Comparison of ENCODE assay signal across 8 cellular contexts in genomic region chr4:140252144-140252741, GRCh38.
DNase-seq lines count a peak whose midpoint lies in the region; ATAC-seq and TF ChIP-seq lines count a peak whose summit lies in the region.

No MANE protein-coding gene starts in this region.

- H3K36me3 Mint-ChIP-seq in H9 (ENCODE audit: insufficient read depth in 1 of 3, low read depth in 3 of 3): no peaks in the 10 kb centered on the region
- no peaks in the 10 kb centered on the region for H3K36me3 Mint-ChIP-seq in dendritic cell treated with granulocyte-macrophage colony-stimulating factor and Interleukin-4, amounts not matched to agents 40 ng/mL and 50 ng/mL, for 4 days (ENCODE audit: low read depth)

- peaks cover 6% of the 10 kb centered on the region for H3K23me2 ChIP-seq in H9 (ENCODE audit: insufficient read length, low read depth, low read length, poor library complexity, severe bottlenecking)

- H3K27ac ChIP-seq in H9 (ENCODE audit: insufficient read length, low read depth, low read length): no peak overlapping the region
- no peak overlapping the region for H3K27ac ChIP-seq in OCI-LY1 (ENCODE audit: low read depth, low read length, poor library complexity, severe bottlenecking)
- peak overlapping the region; percentile 79 for H3K27ac ChIP-seq in mesodermal cell (ENCODE audit: low read depth, low read length, severe bottlenecking)
- H3K27ac ChIP-seq in vagina: peak overlapping the region; percentile 96

- H4K5ac ChIP-seq in H9 (ENCODE audit: insufficient read length, low read depth, low read length): no peak overlapping the region

- POLR2A ChIA-PET in AG04449 (lab: Yijun Ruan, JAX): interaction anchor here (2.3 kb wide), 1 partner anchor 101 kb away, joined by 10 read pairs; no protein-coding TSS in a partner anchor

- TF ChIP-seq CTCF in AG04449 (IDR thresholded peaks at IDR 0.05; ENCODE audit: insufficient read depth, low read length, missing control alignments): no peak
- peak; percentile 18; the same call in 1 of the 3 replicates for TF ChIP-seq CTCF in H9 (conservative IDR thresholded peaks at IDR 0.05)
- TF ChIP-seq CTCF in OCI-LY1 (IDR thresholded peaks at IDR 0.05; ENCODE audit: low read length): no peak
- no peak for TF ChIP-seq CTCF in vagina (IDR thresholded peaks at IDR 0.05)

- peak overlapping the region; percentile 74; the same call in 1 of the 2 replicates for H3K14ac ChIP-seq in H9 (ENCODE audit: insufficient read depth, low read length)

- DNase-seq in AG04449 (ENCODE audit: low read depth, low spot score): no peak
- peak; percentile 64 for DNase-seq in H9
- DNase-seq in vagina (ENCODE audit: extremely low spot score in 2 of 2): no peak
- no peak for DNase-seq in middle frontal gyrus (ENCODE audit: extremely low spot score, low spot score)

- no peak overlapping the region for H3K4ac ChIP-seq in H9 (ENCODE audit: low read depth, low read length)

- H3K4me3 Mint-ChIP-seq in H9: peak overlapping the region; percentile 65 to 78
- H3K4me3 Mint-ChIP-seq in dendritic cell treated with granulocyte-macrophage colony-stimulating factor and Interleukin-4, amounts not matched to agents 40 ng/mL and 50 ng/mL, for 4 days: peak overlapping the region; percentile 70

- no peak for ATAC-seq in GM21825 (IDR thresholded peaks at IDR 0.05; ENCODE audit: unreplicated experiment)

- H3K4me1 Mint-ChIP-seq in H9: peaks cover 33 to 45% of the 10 kb centered on the region in 2 experiments
- H3K4me1 Mint-ChIP-seq in dendritic cell treated with granulocyte-macrophage colony-stimulating factor and Interleukin-4, amounts not matched to agents 40 ng/mL and 50 ng/mL, for 4 days (ENCODE audit: low read depth): peaks cover 28% of the 10 kb centered on the region

- no peaks in the 10 kb centered on the region for H4K20me1 ChIP-seq in H9 (ENCODE audit: control insufficient read depth, insufficient read depth, insufficient read length)
- H4K20me1 ChIP-seq in OCI-LY1 (ENCODE audit: insufficient read depth, low read length): no peaks in the 10 kb centered on the region

- H3K9me2 ChIP-seq in OCI-LY1 (ENCODE audit: low read depth, low read length): no peaks in the 10 kb centered on the region

- H2BK12ac ChIP-seq in H9 (ENCODE audit: insufficient read length, low read depth, low read length): no peak overlapping the region

- H3K79me2 ChIP-seq in H9 (ENCODE audit: insufficient read depth, low read length): no peaks in the 10 kb centered on the region
- H3K79me2 ChIP-seq in OCI-LY1 (ENCODE audit: insufficient read depth, low read length): no peaks in the 10 kb centered on the region

- peaks cover 37% of the 10 kb centered on the region for H3K27me3 Mint-ChIP-seq in H9 (ENCODE audit: low read depth)
- peaks cover 11% of the 10 kb centered on the region for H3K27me3 Mint-ChIP-seq in dendritic cell treated with granulocyte-macrophage colony-stimulating factor and Interleukin-4, amounts not matched to agents 40 ng/mL and 50 ng/mL, for 4 days

- H3K23ac ChIP-seq in H9 (ENCODE audit: insufficient read length, low read depth, low read length): no peak overlapping the region

- H3K9ac ChIP-seq in H9 (ENCODE audit: extremely low read depth, insufficient read length, low read length) (no peak overlapping the region), OCI-LY1 (ENCODE audit: low read length) (peak overlapping the region; percentile 25; the same call in 1 of the 2 replicates)

- no peak overlapping the region for H4K8ac ChIP-seq in H9 (replicated peaks; ENCODE audit: insufficient read length, low read depth, low read length)

- H3K27ac Mint-ChIP-seq in H9: peak overlapping the region in 1 of 3 experiments; percentile 71; a peak in 2 of 7 replicates
- H3K27ac Mint-ChIP-seq in dendritic cell treated with granulocyte-macrophage colony-stimulating factor and Interleukin-4, amounts not matched to agents 40 ng/mL and 50 ng/mL, for 4 days: peak overlapping the region; percentile 65

- H3K4me3 ChIP-seq in AG04449 (ENCODE audit: low read depth, low read length) (peak overlapping the region; percentile 59), OCI-LY1 (ENCODE audit: low read depth, low read length, poor library complexity, severe bottlenecking) (peak overlapping the region; percentile 56), mesodermal cell (ENCODE audit: extremely low read depth, insufficient read depth, low read length, poor library complexity, severe bottlenecking) (peak overlapping the region; percentile 29), vagina (peak overlapping the region; percentile 60 to 71)

- no peaks in the 10 kb centered on the region; the same call in 1 of the 2 replicates for H3K27me3 ChIP-seq in H9 (ENCODE audit: insufficient read depth, low read length)
- no peaks in the 10 kb centered on the region; the same call in 1 of the 2 replicates for H3K27me3 ChIP-seq in OCI-LY1 (ENCODE audit: insufficient read depth, low read length)
- no peaks in the 10 kb centered on the region for H3K27me3 ChIP-seq in vagina

- H2BK5ac ChIP-seq in H9 (ENCODE audit: insufficient read length, low read length): no peak overlapping the region

- no peak overlapping the region for H2BK120ac ChIP-seq in H9 (ENCODE audit: low read depth, low read length, poor library complexity, severe bottlenecking)

- H3K9me3 Mint-ChIP-seq in H9: no peaks in the 10 kb centered on the region
- H3K9me3 Mint-ChIP-seq in dendritic cell treated with granulocyte-macrophage colony-stimulating factor and Interleukin-4, amounts not matched to agents 40 ng/mL and 50 ng/mL, for 4 days: no peaks in the 10 kb centered on the region

- H3K4me2 ChIP-seq in H9 (ENCODE audit: insufficient read depth, insufficient read length, low read length): peak overlapping the region; percentile 35
- H3K4me2 ChIP-seq in OCI-LY1 (ENCODE audit: low read length): peak overlapping the region; percentile 63

- no peak for TF ChIP-seq POLR2A in vagina (IDR thresholded peaks at IDR 0.05)

- no peak overlapping the region for H2BK20ac ChIP-seq in H9 (ENCODE audit: low read depth, low read length, poor library complexity, severe bottlenecking)

- no peak overlapping the region for H3T11ph ChIP-seq in H9 (ENCODE audit: low read length)

- H3K4me1 ChIP-seq in H9 (ENCODE audit: insufficient read depth, low read length) (peaks cover 10% of the 10 kb centered on the region; the same call in 1 of the 2 replicates), OCI-LY1 (ENCODE audit: insufficient read depth, low read length, severe bottlenecking) (peaks cover 10% of the 10 kb centered on the region), mesodermal cell (ENCODE audit: control insufficient read depth, insufficient read depth, low read length, poor library complexity, severe bottlenecking) (peaks cover 34% of the 10 kb centered on the region), vagina (peaks cover 33% of the 10 kb centered on the region)

- H3K9me3 ChIP-seq in H9 (ENCODE audit: control insufficient read depth, low read depth, low read length): no peaks in the 10 kb centered on the region
- no peaks in the 10 kb centered on the region for H3K9me3 ChIP-seq in OCI-LY1 (ENCODE audit: low read length)
- no peaks in the 10 kb centered on the region for H3K9me3 ChIP-seq in mesodermal cell (ENCODE audit: control insufficient read depth, low read length)
- no peaks in the 10 kb centered on the region for H3K9me3 ChIP-seq in vagina

- H3K36me3 ChIP-seq in OCI-LY1 (ENCODE audit: insufficient read depth, low read length) (no peaks in the 10 kb centered on the region), mesodermal cell (ENCODE audit: control insufficient read depth, insufficient read depth, low read length) (no peaks in the 10 kb centered on the region), vagina (no peaks in the 10 kb centered on the region)

- no peak overlapping the region for H3K56ac ChIP-seq in H9 (ENCODE audit: insufficient read length, low read depth, low read length)

- CTCF ChIA-PET in AG04449 (lab: Yijun Ruan, JAX): interaction anchor here (0.6 to 6.9 kb wide), 20 partner anchors 9 to 717 kb away, joined by 3 to 71 read pairs (median 4); partner anchors contain the start of genes MAML3 and MGST2

- H2AFZ ChIP-seq in H9 (ENCODE audit: low read length) (no peak overlapping the region), OCI-LY1 (ENCODE audit: low read length) (no peak overlapping the region)

- H2AK5ac ChIP-seq in H9 (ENCODE audit: insufficient read length, low read length): no peak overlapping the region

- intact Hi-C loops in dendritic cell treated with granulocyte-macrophage colony-stimulating factor and Interleukin-4, amounts not matched to agents 40 ng/mL and 50 ng/mL, for 4 days (cut with micrococcal nuclease): loop anchor here (5.0 kb wide), 1 partner anchor 520 kb away; no protein-coding TSS in a partner anchor
- intact Hi-C loops in vagina (cut with DNase I): loop anchor here (2.0 kb wide), 3 partner anchors 97 to 517 kb away; partner anchors contain the start of gene MAML3

- peak overlapping the region; percentile 19 for H3K18ac ChIP-seq in H9 (ENCODE audit: insufficient read length, low read depth, low read length)

- H3F3A ChIP-seq in OCI-LY1 (ENCODE audit: insufficient read depth, low read length): no peaks in the 10 kb centered on the region

- H4K91ac ChIP-seq in H9 (ENCODE audit: insufficient read length, low read depth, low read length): no peak overlapping the region

- no peaks in the 10 kb centered on the region for H3K79me1 ChIP-seq in H9 (ENCODE audit: insufficient read depth, low read depth, low read length, poor library complexity, severe bottlenecking)

- no peak overlapping the region for H2BK15ac ChIP-seq in H9 (ENCODE audit: low read depth, low read length)

- no CpG with 5 or more reads among the region's 19 CpGs for WGBS in H9 (ENCODE audit: extremely low coverage, insufficient read length, low lambda C conversion rate)
- 23 to 31% methylated on average over 17 to 18 of the region's 19 CpGs for WGBS in mesodermal cell (ENCODE audit: insufficient coverage in 2 of 2), 2 experiments

Comparison
In these comparisons a context has a peak if more than half of its experiments do, and no peak if none do; other contexts are left out.
1. H3K27ac ChIP-seq: peak in mesodermal cell (single experiment) and vagina (single experiment); none in H9 (single experiment) and OCI-LY1 (single experiment).
2. Peak in every context shown above with its lines, with median percentiles within 50 percentile points of each other: H3K4me3 ChIP-seq.